8 cellular contexts compared by ENCODE assay signal in genomic region chr6:142926494-142927273, GRCh38. TPM values are rescaled to one million over a fixed set of nuclear protein-coding genes. Genes with fewer than 3 reads are reported as not detected.
A peak's percentile ranks its signal among the peaks of the same experiment; 100 is the strongest.
DNase-seq lines count a peak whose midpoint lies in the region; ATAC-seq lines count a peak whose summit lies in the region.

No MANE protein-coding gene starts in this region.

- peak overlapping the region; percentile 68 for H3K4me3 ChIP-seq in mononuclear cell (ENCODE audit: low read length)

- H3K27ac ChIP-seq in epithelial cell of prostate: peak overlapping the region; percentile 47

- peak; percentile 94 for ATAC-seq in HG02678 (IDR thresholded peaks at IDR 0.05; ENCODE audit: unreplicated experiment)
- ATAC-seq in stimulated activated effector memory CD8-positive, alpha-beta T cell treated with anti-CD3 and anti-CD28 coated beads, Interleukin-12 subunit alpha, Interleukin-12 subunit beta, amount 100 ng/mL, for 72 hours: peak; percentile 96

- H3K36me3 Mint-ChIP-seq in stimulated activated effector memory CD8-positive, alpha-beta T cell treated with anti-CD3 and anti-CD28 coated beads, Interleukin-12 subunit alpha, Interleukin-12 subunit beta, amount 100 ng/mL, for 72 hours: peaks cover 40% of the 10 kb centered on the region

- peaks cover 12% of the 10 kb centered on the region for H3K4me1 ChIP-seq in mononuclear cell (ENCODE audit: insufficient read depth, low read length)

- no peaks in the 10 kb centered on the region for H3K27me3 ChIP-seq in mononuclear cell (ENCODE audit: insufficient read depth, low read length)

- peak overlapping the region; percentile 95 for H3K27ac Mint-ChIP-seq in stimulated activated effector memory CD8-positive, alpha-beta T cell treated with anti-CD3 and anti-CD28 coated beads, Interleukin-12 subunit alpha, Interleukin-12 subunit beta, amount 100 ng/mL, for 72 hours

- H3K4me3 Mint-ChIP-seq in stimulated activated effector memory CD8-positive, alpha-beta T cell treated with anti-CD3 and anti-CD28 coated beads, Interleukin-12 subunit alpha, Interleukin-12 subunit beta, amount 100 ng/mL, for 72 hours: peak overlapping the region; percentile 83

- peak; percentile 6 to 53 for DNase-seq in NCI-H2081 (lab: John Stamatoyannopoulos, UW)
- no peak for DNase-seq in NCI-H2081 treated with DMSO at 0.1 percent for 48 hours (lab: John Stamatoyannopoulos, UW)
- DNase-seq in NCI-H2196 treated with DMSO at 0.1 percent for 48 hours (lab: John Stamatoyannopoulos, UW; ENCODE audit: unreplicated experiment): peak; percentile 41
- DNase-seq in activated T-cell treated with anti-CD3 and anti-CD28 coated beads, Interleukin-2, amount 50 U/mL, for 1 hour: peak; percentile 77
- no peak for DNase-seq in epithelial cell of prostate (ENCODE audit: low read depth, low spot score)
- DNase-seq in stimulated activated effector memory CD8-positive, alpha-beta T cell treated with anti-CD3 and anti-CD28 coated beads, Interleukin-12 subunit alpha, Interleukin-12 subunit beta, amount 100 ng/mL, for 72 hours (ENCODE audit: low spot score in 2 of 2): peak; percentile 48 to 89

- no peaks in the 10 kb centered on the region for H3K9me3 Mint-ChIP-seq in stimulated activated effector memory CD8-positive, alpha-beta T cell treated with anti-CD3 and anti-CD28 coated beads, Interleukin-12 subunit alpha, Interleukin-12 subunit beta, amount 100 ng/mL, for 72 hours

- peaks cover 46% of the 10 kb centered on the region for H3K4me1 Mint-ChIP-seq in stimulated activated effector memory CD8-positive, alpha-beta T cell treated with anti-CD3 and anti-CD28 coated beads, Interleukin-12 subunit alpha, Interleukin-12 subunit beta, amount 100 ng/mL, for 72 hours

- H3K9me3 ChIP-seq in mononuclear cell (ENCODE audit: low read depth, low read length): no peaks in the 10 kb centered on the region

RNA-seq across cellular contexts. Expression of gene HIVEP2, which starts 18.3 kb away (rescaled TPM):
- 32.0 TPM for total RNA-seq in mononuclear cell

Comparison
In these comparisons a context has a peak if more than half of its experiments do, and no peak if none do; other contexts are left out.
1. DNase-seq: peak in NCI-H2081 (2 of 2), NCI-H2196 treated with DMSO at 0.1 percent for 48 hours (single experiment), activated T-cell treated with anti-CD3 and anti-CD28 coated beads, Interleukin-2, amount 50 U/mL, for 1 hour (single experiment) and stimulated activated effector memory CD8-positive, alpha-beta T cell treated with anti-CD3 and anti-CD28 coated beads, Interleukin-12 subunit alpha, Interleukin-12 subunit beta, amount 100 ng/mL, for 72 hours (2 of 2); none in NCI-H2081 treated with DMSO at 0.1 percent for 48 hours (single experiment) and epithelial cell of prostate (single experiment).